In genomic region chr11:2703487-2704141, GRCh38 we compare ENCODE assay signal across 1 cellular context.
TF ChIP-seq lines count a peak whose summit lies in the region.

No MANE protein-coding gene starts in this region.

TF ChIP-seq in GM23338, 12 proteins besides CTCF, POLR2A, EP300 and RAD21 (continued from another document):
- TF ChIP-seq, protein P1, sequence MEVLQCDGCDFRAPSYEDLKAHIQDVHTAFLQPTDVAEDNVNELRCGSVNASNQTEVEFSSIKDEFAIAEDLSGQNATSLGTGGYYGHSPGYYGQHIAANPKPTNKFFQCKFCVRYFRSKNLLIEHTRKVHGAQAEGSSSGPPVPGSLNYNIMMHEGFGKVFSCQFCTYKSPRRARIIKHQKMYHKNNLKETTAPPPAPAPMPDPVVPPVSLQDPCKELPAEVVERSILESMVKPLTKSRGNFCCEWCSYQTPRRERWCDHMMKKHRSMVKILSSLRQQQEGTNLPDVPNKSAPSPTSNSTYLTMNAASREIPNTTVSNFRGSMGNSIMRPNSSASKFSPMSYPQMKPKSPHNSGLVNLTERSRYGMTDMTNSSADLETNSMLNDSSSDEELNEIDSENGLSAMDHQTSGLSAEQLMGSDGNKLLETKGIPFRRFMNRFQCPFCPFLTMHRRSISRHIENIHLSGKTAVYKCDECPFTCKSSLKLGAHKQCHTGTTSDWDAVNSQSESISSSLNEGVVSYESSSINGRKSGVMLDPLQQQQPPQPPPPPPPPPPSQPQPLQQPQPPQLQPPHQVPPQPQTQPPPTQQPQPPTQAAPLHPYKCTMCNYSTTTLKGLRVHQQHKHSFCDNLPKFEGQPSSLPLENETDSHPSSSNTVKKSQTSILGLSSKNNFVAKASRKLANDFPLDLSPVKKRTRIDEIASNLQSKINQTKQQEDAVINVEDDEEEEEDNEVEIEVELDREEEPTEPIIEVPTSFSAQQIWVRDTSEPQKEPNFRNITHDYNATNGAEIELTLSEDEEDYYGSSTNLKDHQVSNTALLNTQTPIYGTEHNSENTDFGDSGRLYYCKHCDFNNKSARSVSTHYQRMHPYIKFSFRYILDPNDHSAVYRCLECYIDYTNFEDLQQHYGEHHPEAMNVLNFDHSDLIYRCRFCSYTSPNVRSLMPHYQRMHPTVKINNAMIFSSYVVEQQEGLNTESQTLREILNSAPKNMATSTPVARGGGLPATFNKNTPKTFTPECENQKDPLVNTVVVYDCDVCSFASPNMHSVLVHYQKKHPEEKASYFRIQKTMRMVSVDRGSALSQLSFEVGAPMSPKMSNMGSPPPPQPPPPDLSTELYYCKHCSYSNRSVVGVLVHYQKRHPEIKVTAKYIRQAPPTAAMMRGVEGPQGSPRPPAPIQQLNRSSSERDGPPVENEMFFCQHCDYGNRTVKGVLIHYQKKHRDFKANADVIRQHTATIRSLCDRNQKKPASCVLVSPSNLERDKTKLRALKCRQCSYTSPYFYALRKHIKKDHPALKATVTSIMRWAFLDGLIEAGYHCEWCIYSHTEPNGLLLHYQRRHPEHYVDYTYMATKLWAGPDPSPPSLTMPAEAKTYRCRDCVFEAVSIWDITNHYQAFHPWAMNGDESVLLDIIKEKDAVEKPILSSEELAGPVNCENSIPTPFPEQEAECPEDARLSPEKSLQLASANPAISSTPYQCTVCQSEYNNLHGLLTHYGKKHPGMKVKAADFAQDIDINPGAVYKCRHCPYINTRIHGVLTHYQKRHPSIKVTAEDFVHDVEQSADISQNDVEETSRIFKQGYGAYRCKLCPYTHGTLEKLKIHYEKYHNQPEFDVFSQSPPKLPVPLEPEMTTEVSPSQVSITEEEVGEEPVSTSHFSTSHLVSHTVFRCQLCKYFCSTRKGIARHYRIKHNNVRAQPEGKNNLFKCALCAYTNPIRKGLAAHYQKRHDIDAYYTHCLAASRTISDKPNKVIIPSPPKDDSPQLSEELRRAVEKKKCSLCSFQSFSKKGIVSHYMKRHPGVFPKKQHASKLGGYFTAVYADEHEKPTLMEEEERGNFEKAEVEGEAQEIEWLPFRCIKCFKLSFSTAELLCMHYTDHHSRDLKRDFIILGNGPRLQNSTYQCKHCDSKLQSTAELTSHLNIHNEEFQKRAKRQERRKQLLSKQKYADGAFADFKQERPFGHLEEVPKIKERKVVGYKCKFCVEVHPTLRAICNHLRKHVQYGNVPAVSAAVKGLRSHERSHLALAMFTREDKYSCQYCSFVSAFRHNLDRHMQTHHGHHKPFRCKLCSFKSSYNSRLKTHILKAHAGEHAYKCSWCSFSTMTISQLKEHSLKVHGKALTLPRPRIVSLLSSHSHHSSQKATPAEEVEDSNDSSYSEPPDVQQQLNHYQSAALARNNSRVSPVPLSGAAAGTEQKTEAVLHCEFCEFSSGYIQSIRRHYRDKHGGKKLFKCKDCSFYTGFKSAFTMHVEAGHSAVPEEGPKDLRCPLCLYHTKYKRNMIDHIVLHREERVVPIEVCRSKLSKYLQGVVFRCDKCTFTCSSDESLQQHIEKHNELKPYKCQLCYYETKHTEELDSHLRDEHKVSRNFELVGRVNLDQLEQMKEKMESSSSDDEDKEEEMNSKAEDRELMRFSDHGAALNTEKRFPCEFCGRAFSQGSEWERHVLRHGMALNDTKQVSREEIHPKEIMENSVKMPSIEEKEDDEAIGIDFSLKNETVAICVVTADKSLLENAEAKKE (CRISPR knock-in tag; IDR thresholded peaks at IDR 0.05): no peak
- TF ChIP-seq, protein P2, sequence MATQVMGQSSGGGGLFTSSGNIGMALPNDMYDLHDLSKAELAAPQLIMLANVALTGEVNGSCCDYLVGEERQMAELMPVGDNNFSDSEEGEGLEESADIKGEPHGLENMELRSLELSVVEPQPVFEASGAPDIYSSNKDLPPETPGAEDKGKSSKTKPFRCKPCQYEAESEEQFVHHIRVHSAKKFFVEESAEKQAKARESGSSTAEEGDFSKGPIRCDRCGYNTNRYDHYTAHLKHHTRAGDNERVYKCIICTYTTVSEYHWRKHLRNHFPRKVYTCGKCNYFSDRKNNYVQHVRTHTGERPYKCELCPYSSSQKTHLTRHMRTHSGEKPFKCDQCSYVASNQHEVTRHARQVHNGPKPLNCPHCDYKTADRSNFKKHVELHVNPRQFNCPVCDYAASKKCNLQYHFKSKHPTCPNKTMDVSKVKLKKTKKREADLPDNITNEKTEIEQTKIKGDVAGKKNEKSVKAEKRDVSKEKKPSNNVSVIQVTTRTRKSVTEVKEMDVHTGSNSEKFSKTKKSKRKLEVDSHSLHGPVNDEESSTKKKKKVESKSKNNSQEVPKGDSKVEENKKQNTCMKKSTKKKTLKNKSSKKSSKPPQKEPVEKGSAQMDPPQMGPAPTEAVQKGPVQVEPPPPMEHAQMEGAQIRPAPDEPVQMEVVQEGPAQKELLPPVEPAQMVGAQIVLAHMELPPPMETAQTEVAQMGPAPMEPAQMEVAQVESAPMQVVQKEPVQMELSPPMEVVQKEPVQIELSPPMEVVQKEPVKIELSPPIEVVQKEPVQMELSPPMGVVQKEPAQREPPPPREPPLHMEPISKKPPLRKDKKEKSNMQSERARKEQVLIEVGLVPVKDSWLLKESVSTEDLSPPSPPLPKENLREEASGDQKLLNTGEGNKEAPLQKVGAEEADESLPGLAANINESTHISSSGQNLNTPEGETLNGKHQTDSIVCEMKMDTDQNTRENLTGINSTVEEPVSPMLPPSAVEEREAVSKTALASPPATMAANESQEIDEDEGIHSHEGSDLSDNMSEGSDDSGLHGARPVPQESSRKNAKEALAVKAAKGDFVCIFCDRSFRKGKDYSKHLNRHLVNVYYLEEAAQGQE (IDR thresholded peaks at IDR 0.05; ENCODE audit: unreplicated experiment): no peak
- TF ChIP-seq JUNB (IDR thresholded peaks at IDR 0.05; ENCODE audit: unreplicated experiment) (no peak), EZH2phosphoT487 (IDR thresholded peaks at IDR 0.05; ENCODE audit: unreplicated experiment) (no peak), POLR2AphosphoS5 (IDR thresholded peaks at IDR 0.05; ENCODE audit: low read depth) (no peak)
